Comparison of ENCODE assay signal across 2 cellular contexts in genomic region chr2:205237524-205237923, GRCh38.
TF ChIP-seq lines count a peak whose summit lies in the region.

No MANE protein-coding gene starts in this region.

TF ChIP-seq in GM23338, 12 proteins besides CTCF, POLR2A, EP300 and RAD21:
- TF ChIP-seq REST (IDR thresholded peaks at IDR 0.05; ENCODE audit: unreplicated experiment) = no peak
- TF ChIP-seq POLR2AphosphoS5 (IDR thresholded peaks at IDR 0.05; ENCODE audit: low read depth) = no peak
- no peak for TF ChIP-seq STAT1 (IDR thresholded peaks at IDR 0.05; ENCODE audit: unreplicated experiment)
- TF ChIP-seq EZH2 (IDR thresholded peaks at IDR 0.05; ENCODE audit: low read depth, unreplicated experiment) = no peak
- TF ChIP-seq EZH2phosphoT487 (IDR thresholded peaks at IDR 0.05; ENCODE audit: unreplicated experiment) = no peak
- no peak for TF ChIP-seq ZNF331 (CRISPR knock-in tag; IDR thresholded peaks at IDR 0.05; ENCODE audit: low read depth)
- TF ChIP-seq, protein P1, sequence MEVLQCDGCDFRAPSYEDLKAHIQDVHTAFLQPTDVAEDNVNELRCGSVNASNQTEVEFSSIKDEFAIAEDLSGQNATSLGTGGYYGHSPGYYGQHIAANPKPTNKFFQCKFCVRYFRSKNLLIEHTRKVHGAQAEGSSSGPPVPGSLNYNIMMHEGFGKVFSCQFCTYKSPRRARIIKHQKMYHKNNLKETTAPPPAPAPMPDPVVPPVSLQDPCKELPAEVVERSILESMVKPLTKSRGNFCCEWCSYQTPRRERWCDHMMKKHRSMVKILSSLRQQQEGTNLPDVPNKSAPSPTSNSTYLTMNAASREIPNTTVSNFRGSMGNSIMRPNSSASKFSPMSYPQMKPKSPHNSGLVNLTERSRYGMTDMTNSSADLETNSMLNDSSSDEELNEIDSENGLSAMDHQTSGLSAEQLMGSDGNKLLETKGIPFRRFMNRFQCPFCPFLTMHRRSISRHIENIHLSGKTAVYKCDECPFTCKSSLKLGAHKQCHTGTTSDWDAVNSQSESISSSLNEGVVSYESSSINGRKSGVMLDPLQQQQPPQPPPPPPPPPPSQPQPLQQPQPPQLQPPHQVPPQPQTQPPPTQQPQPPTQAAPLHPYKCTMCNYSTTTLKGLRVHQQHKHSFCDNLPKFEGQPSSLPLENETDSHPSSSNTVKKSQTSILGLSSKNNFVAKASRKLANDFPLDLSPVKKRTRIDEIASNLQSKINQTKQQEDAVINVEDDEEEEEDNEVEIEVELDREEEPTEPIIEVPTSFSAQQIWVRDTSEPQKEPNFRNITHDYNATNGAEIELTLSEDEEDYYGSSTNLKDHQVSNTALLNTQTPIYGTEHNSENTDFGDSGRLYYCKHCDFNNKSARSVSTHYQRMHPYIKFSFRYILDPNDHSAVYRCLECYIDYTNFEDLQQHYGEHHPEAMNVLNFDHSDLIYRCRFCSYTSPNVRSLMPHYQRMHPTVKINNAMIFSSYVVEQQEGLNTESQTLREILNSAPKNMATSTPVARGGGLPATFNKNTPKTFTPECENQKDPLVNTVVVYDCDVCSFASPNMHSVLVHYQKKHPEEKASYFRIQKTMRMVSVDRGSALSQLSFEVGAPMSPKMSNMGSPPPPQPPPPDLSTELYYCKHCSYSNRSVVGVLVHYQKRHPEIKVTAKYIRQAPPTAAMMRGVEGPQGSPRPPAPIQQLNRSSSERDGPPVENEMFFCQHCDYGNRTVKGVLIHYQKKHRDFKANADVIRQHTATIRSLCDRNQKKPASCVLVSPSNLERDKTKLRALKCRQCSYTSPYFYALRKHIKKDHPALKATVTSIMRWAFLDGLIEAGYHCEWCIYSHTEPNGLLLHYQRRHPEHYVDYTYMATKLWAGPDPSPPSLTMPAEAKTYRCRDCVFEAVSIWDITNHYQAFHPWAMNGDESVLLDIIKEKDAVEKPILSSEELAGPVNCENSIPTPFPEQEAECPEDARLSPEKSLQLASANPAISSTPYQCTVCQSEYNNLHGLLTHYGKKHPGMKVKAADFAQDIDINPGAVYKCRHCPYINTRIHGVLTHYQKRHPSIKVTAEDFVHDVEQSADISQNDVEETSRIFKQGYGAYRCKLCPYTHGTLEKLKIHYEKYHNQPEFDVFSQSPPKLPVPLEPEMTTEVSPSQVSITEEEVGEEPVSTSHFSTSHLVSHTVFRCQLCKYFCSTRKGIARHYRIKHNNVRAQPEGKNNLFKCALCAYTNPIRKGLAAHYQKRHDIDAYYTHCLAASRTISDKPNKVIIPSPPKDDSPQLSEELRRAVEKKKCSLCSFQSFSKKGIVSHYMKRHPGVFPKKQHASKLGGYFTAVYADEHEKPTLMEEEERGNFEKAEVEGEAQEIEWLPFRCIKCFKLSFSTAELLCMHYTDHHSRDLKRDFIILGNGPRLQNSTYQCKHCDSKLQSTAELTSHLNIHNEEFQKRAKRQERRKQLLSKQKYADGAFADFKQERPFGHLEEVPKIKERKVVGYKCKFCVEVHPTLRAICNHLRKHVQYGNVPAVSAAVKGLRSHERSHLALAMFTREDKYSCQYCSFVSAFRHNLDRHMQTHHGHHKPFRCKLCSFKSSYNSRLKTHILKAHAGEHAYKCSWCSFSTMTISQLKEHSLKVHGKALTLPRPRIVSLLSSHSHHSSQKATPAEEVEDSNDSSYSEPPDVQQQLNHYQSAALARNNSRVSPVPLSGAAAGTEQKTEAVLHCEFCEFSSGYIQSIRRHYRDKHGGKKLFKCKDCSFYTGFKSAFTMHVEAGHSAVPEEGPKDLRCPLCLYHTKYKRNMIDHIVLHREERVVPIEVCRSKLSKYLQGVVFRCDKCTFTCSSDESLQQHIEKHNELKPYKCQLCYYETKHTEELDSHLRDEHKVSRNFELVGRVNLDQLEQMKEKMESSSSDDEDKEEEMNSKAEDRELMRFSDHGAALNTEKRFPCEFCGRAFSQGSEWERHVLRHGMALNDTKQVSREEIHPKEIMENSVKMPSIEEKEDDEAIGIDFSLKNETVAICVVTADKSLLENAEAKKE (CRISPR knock-in tag; IDR thresholded peaks at IDR 0.05) = no peak
- no peak for TF ChIP-seq JUNB (IDR thresholded peaks at IDR 0.05; ENCODE audit: unreplicated experiment)
- no peak for TF ChIP-seq NANOG (IDR thresholded peaks at IDR 0.05; ENCODE audit: borderline replicate concordance)
- TF ChIP-seq ETS1 (IDR thresholded peaks at IDR 0.05) = no peak
- TF ChIP-seq CREB1 (CRISPR knock-in tag; IDR thresholded peaks at IDR 0.05; ENCODE audit: low read depth) = no peak
- no peak for TF ChIP-seq ZNF114 (CRISPR knock-in tag; IDR thresholded peaks at IDR 0.05)

TF ChIP-seq in H1, 55 proteins besides CTCF, POLR2A, EP300 and RAD21:
- no peak for TF ChIP-seq ZNF274 (IDR thresholded peaks at IDR 0.05; ENCODE audit: borderline replicate concordance, extremely low read depth, low read length)
- no peak for TF ChIP-seq SUZ12 (IDR thresholded peaks at IDR 0.05; ENCODE audit: low read length)
- TF ChIP-seq SAP30 (IDR thresholded peaks at IDR 0.05; ENCODE audit: insufficient read depth, insufficient replicate concordance, low read length) = no peak
- no peak for TF ChIP-seq TEAD4 (IDR thresholded peaks at IDR 0.05; ENCODE audit: low read depth, low read length)
- no peak for TF ChIP-seq YY1 (IDR thresholded peaks at IDR 0.05; ENCODE audit: low read depth, low read length)
- no peak for TF ChIP-seq SP4 (IDR thresholded peaks at IDR 0.05; ENCODE audit: low read length)
- no peak for TF ChIP-seq CBX5 (IDR thresholded peaks at IDR 0.05; ENCODE audit: low read depth, low read length)
- no peak for TF ChIP-seq BCL11A (IDR thresholded peaks at IDR 0.05; ENCODE audit: low read depth in 2 of 2, low read length in 2 of 2)
- TF ChIP-seq BRCA1 (IDR thresholded peaks at IDR 0.05; ENCODE audit: low read depth, low read length) = no peak
- TF ChIP-seq RNF2 (IDR thresholded peaks at IDR 0.05; ENCODE audit: borderline replicate concordance, low read depth, low read length, missing control alignments, poor library complexity, severe bottlenecking) = no peak
- TF ChIP-seq SIX5 (IDR thresholded peaks at IDR 0.05; ENCODE audit: low read depth, low read length) = no peak
- TF ChIP-seq SIRT6 (IDR thresholded peaks at IDR 0.05; ENCODE audit: low read length) = no peak
- no peak for TF ChIP-seq TAF7 (optimal IDR thresholded peaks at IDR 0.05; ENCODE audit: borderline replicate concordance, low read depth, low read length)
- TF ChIP-seq JUN (IDR thresholded peaks at IDR 0.05; ENCODE audit: low read depth, low read length) = no peak
- TF ChIP-seq GTF2F1 (IDR thresholded peaks at IDR 0.05; ENCODE audit: borderline replicate concordance, low read depth, low read length) = no peak
- no peak for TF ChIP-seq EGR1 (IDR thresholded peaks at IDR 0.05; ENCODE audit: borderline replicate concordance, low read depth, low read length)
- TF ChIP-seq CEBPB (IDR thresholded peaks at IDR 0.05; ENCODE audit: low read depth, low read length) = no peak
- no peak for TF ChIP-seq RFX5 (IDR thresholded peaks at IDR 0.05; ENCODE audit: borderline replicate concordance, low read depth, low read length)
- no peak for TF ChIP-seq PHF8 (conservative IDR thresholded peaks at IDR 0.05; ENCODE audit: low read depth, low read length)
- no peak for TF ChIP-seq JUND (IDR thresholded peaks at IDR 0.05; ENCODE audit: low read length)
